Comparison of ENCODE assay signal across 9 cellular contexts in genomic region chr14:102554835-102555819, GRCh38. TPM values are rescaled to one million over a fixed set of nuclear protein-coding genes. Genes with fewer than 3 reads are reported as not detected.
DNase-seq lines count a peak whose midpoint lies in the region; ATAC-seq and TF ChIP-seq lines count a peak whose summit lies in the region.
"Had no signal": no experiment of that assay in that cellular context is flagged by ENCODE, and none has a peak within 500 bp of the region (broad histone marks: within the 10 kb centered on the region; RNA-seq: fewer than 3 reads in every experiment).

No MANE protein-coding gene starts in this region.

- no peaks in the 10 kb centered on the region for H3K9me3 ChIP-seq in BLaER1
- H3K9me3 ChIP-seq in right lobe of liver = no peaks in the 10 kb centered on the region

- H3K27ac ChIP-seq in BLaER1 = peak overlapping the region; percentile 99
- H3K27ac ChIP-seq in right lobe of liver = peak overlapping the region in 1 of 3 donors; percentile 22

- intact Hi-C loops in right lobe of liver (cut with DNase I) = no loop called here

- H3K27me3 ChIP-seq in BLaER1 = no peaks in the 10 kb centered on the region
- H3K27me3 ChIP-seq in right lobe of liver = no peaks in the 10 kb centered on the region

- H3K9ac ChIP-seq in BLaER1 = peak overlapping the region; percentile 93

- 5% methylated on average over 29 of the region's 94 CpGs for WGBS in right lobe of liver (ENCODE audit: insufficient coverage, low coverage, low lambda C conversion rate, missing lambda C conversion rate)

- H4K20me1 ChIP-seq in BLaER1 = no peaks in the 10 kb centered on the region

- TF ChIP-seq CTCF in choroid plexus epithelial cell (conservative IDR thresholded peaks at IDR 0.05; ENCODE audit: low read depth, low read length) (no peak), right lobe of liver (IDR thresholded peaks at IDR 0.05) (no peak)

- H3K4me2 ChIP-seq in BLaER1 = peak overlapping the region; percentile 99

- H3K4me3 ChIP-seq in BLaER1 (peak overlapping the region; percentile 80), choroid plexus epithelial cell (ENCODE audit: low read depth, low read length) (peak overlapping the region; percentile 69), right lobe of liver (peak overlapping the region; percentile 66 to 74 (median 70))

- TF ChIP-seq POLR2A in right lobe of liver (IDR thresholded peaks at IDR 0.05) = no peak

- ATAC-seq in HG02678 (IDR thresholded peaks at IDR 0.05; ENCODE audit: unreplicated experiment) (peak; percentile 45), right lobe of liver (peak; percentile 63 to 80 (median 76))
- ATAC-seq: HCT116 had no signal

- H3K4me1 ChIP-seq in BLaER1 = peaks cover 98% of the 10 kb centered on the region
- no peaks in the 10 kb centered on the region for H3K4me1 ChIP-seq in right lobe of liver

- DNase-seq in activated CD4-positive, CD25-positive, alpha-beta regulatory T cell treated with anti-CD3 and anti-CD28 coated beads, Interleukin-2, amount 50 U/mL, for 16 hours (ENCODE audit: low read depth, low spot score) = peak; percentile 15
- DNase-seq in choroid plexus epithelial cell (ENCODE audit: low read depth) (no peak), right lobe of liver (peak in 1 of 3 donors; percentile 62), foreskin melanocyte (no peak), HuH-7 (ENCODE audit: low spot score) (no peak)
- peak; percentile 32 to 48 (median 45) for DNase-seq in stimulated activated CD4-positive, alpha-beta T cell treated with anti-CD3 and anti-CD28 coated beads, TNF-alpha, amount 100 ng/mL, for 4 hours (ENCODE audit: low read depth in 3 of 3)

- H3K36me3 ChIP-seq in BLaER1 (no peaks in the 10 kb centered on the region), right lobe of liver (no peaks in the 10 kb centered on the region)

RNA-seq across cellular contexts. Expression of gene RCOR1, which starts 37.3 kb away (rescaled TPM):
- 10 to 100 TPM in 2 of 6 experiments, 1 to 10 TPM in 4; 7.5 to 14.1 (median 8.7) TPM for total RNA-seq in right lobe of liver

RNA-seq across cellular contexts. Expression of gene ANKRD9, which starts 45.6 kb away (rescaled TPM):
- 10 to 100 TPM in 2 of 6 experiments, 1 to 10 TPM in 4; 7.5 to 33.8 (median 8.9) TPM for total RNA-seq in right lobe of liver

Comparison
In these comparisons a context has a peak if more than half of its experiments do, and no peak if none do; other contexts are left out.
1. DNase-seq: peak in activated CD4-positive, CD25-positive, alpha-beta regulatory T cell treated with anti-CD3 and anti-CD28 coated beads, Interleukin-2, amount 50 U/mL, for 16 hours (single experiment) and stimulated activated CD4-positive, alpha-beta T cell treated with anti-CD3 and anti-CD28 coated beads, TNF-alpha, amount 100 ng/mL, for 4 hours (3 of 3); none in choroid plexus epithelial cell (single experiment), foreskin melanocyte (single experiment) and HuH-7 (single experiment).
2. Peak in every context shown above with its lines, with median percentiles within 50 percentile points of each other: H3K4me3 ChIP-seq.